10 cellular contexts compared by ENCODE assay signal in the genomic region with DNA sequence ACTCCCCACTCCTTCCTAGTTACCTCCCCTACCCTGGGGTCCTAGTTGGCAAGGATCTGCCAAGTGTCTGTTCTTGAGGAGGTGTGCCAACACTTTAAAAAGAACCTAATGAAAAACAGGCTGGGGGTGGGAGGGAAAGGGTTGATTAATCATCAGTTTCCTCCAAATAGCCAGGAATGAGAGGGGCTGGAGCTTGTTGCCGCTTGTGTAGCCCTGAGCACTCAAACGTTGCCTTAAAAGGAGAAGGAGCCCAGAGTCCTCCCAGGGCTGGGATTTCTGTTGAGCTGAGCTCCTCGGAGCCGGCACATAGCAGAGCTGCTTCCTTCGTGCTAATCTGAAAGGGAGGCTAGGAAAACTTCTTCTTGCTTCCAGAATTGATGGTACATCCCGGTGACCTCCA. TPM values are rescaled to one million over a fixed set of nuclear protein-coding genes. Genes with fewer than 3 reads are reported as not detected.
DNase-seq lines count a peak whose midpoint lies in the region; ATAC-seq, FAIRE-seq and TF ChIP-seq lines count a peak whose summit lies in the region.
"Had no signal": no experiment of that assay in that cellular context is flagged by ENCODE, and none has a peak within 500 bp of the region (broad histone marks: within the 10 kb centered on the region; RNA-seq: fewer than 3 reads in every experiment).

No MANE protein-coding gene starts in this region.

- no peaks in the 10 kb centered on the region for H3K36me3 ChIP-seq in keratinocyte (ENCODE audit: control insufficient read depth in 2 of 2, extremely low read depth in 1 of 2, insufficient read depth in 2 of 2, low read length in 2 of 2)

- H3K9me1 ChIP-seq in keratinocyte (ENCODE audit: control insufficient read depth, extremely low read depth, insufficient read depth, low read length), result no peaks in the 10 kb centered on the region

- H3K27ac ChIP-seq in keratinocyte (ENCODE audit: control insufficient read depth, insufficient read depth, low read length) (no peak overlapping the region), skin epidermis (peak overlapping the region in 20 of 21 experiments; percentile 3 to 88 (median 70))

- H2AFZ ChIP-seq in keratinocyte (ENCODE audit: control insufficient read depth, low read length), result no peak overlapping the region

- peaks cover 21% of the 10 kb centered on the region for H3K4me1 ChIP-seq in keratinocyte (ENCODE audit: control insufficient read depth, extremely low read depth, insufficient read depth, low read length)

- dilution Hi-C loops in keratinocyte (cut with MboI; ENCODE audit: extremely low pct_ligation_motif_present, low sequenced_read_pairs), result no loop called here

- peak; percentile 84 for FAIRE-seq in keratinocyte (lab: Jason Lieb, UNC)

- no peak for TF ChIP-seq CTCF in HFF-Myc (IDR thresholded peaks at IDR 0.05; ENCODE audit: low read depth, low read length, missing control alignments)
- no peak for TF ChIP-seq CTCF in keratinocyte (optimal IDR thresholded peaks at IDR 0.05 in 1 of 3, IDR thresholded peaks at IDR 0.05 in 1 of 3, conservative IDR thresholded peaks at IDR 0.05 in 1 of 3; ENCODE audit: extremely low read depth in 1 of 3, insufficient read depth in 2 of 3, low read length in 3 of 3)

- ATAC-seq in HG02678 (IDR thresholded peaks at IDR 0.05; ENCODE audit: unreplicated experiment) (no peak), HG03025 (IDR thresholded peaks at IDR 0.05; ENCODE audit: low FRiP score, unreplicated experiment) (no peak)

- DNase-seq in HFF-Myc (ENCODE audit: extremely low read depth, low read depth) (peak; percentile 70), dedifferentiated amniotic fluid mesenchymal stem cell (ENCODE audit: extremely low spot score) (peak; percentile 79), keratinocyte (ENCODE audit: low read depth, low spot score) (no peak), SIG-M5 treated with dmso at 0.1 percent for 504 hours (lab: John Stamatoyannopoulos, UW; ENCODE audit: unreplicated experiment) (no peak), GM19238 (ENCODE audit: insufficient read length, low spot score) (no peak)
- DNase-seq: activated naive CD4-positive, alpha-beta T cell treated with anti-CD3 and anti-CD28 coated beads, Interleukin-2, amount 10 ng/mL, durations not matched to agents 7 days and 5 days; DMS 273 treated with DMSO at 0.1 percent for 48 hours had no signal

- H3K27me3 ChIP-seq in keratinocyte (ENCODE audit: control insufficient read depth, extremely low read depth, insufficient read depth, low read length), result no peaks in the 10 kb centered on the region

- H3K4me3 ChIP-seq in HFF-Myc (replicated peaks; ENCODE audit: low read depth, low read length) (no peak overlapping the region), keratinocyte (ENCODE audit: control insufficient read depth in 2 of 3, extremely low read depth in 1 of 3, insufficient read depth in 2 of 3, low read depth in 1 of 3, low read length in 3 of 3) (no peak overlapping the region), skin epidermis (no peak overlapping the region)

- H3K4me2 ChIP-seq in keratinocyte (ENCODE audit: control insufficient read depth, extremely low read depth, insufficient read depth, low read depth, low read length), result peak overlapping the region; percentile 22

- H4K20me1 ChIP-seq in keratinocyte (ENCODE audit: control insufficient read depth, extremely low read depth, insufficient read depth, low read length), result no peaks in the 10 kb centered on the region

- H3K9me3 ChIP-seq in keratinocyte (ENCODE audit: control insufficient read depth, low read depth, low read length), result no peaks in the 10 kb centered on the region

- no peak overlapping the region for H3K9ac ChIP-seq in keratinocyte (ENCODE audit: control insufficient read depth, extremely low read depth, insufficient read depth, low read length)

- H3K79me2 ChIP-seq in keratinocyte (ENCODE audit: control insufficient read depth, insufficient read depth, low read length), result no peaks in the 10 kb centered on the region

RNA-seq across cellular contexts. Expression of a gene that starts 15.9 kb away (rescaled TPM):
- polyA plus RNA-seq in keratinocyte, result 2.2 to 5.8 TPM (median 4.0 TPM) in 3 replicates
- polyA plus RNA-seq in keratinocyte (2011; ENCODE audit: low read depth), result 0.46 TPM
- polyA plus RNA-seq in keratinocyte (2011; cell fraction: cytosol; rRNA removed), result 3.6 and 6.3 TPM in 2 replicates
- polyA plus RNA-seq in keratinocyte (2011; cell fraction: nucleus; rRNA removed), result 2.3 and 3.2 TPM in 2 replicates
- polyA plus RNA-seq in keratinocyte (2012; ENCODE audit: low replicate concordance), result 3.3 and 4.0 TPM in 2 replicates
- 1.9 to 7.4 TPM (median 6.7 TPM) in 3 replicates for polyA minus RNA-seq in keratinocyte
- 4.0 TPM for polyA minus RNA-seq in keratinocyte (2011; cell fraction: cytosol; rRNA and poly(A)+ RNA removed)
- polyA minus RNA-seq in keratinocyte (2011; cell fraction: nucleus; rRNA and poly(A)+ RNA removed), result 0.93 and 2.1 TPM in 2 replicates

RNA-seq across cellular contexts. Expression of a gene that starts 41.8 kb away (rescaled TPM):
- polyA plus RNA-seq in keratinocyte, result 0.01 TPM in 1 of 3 replicates, not detected in the others
- polyA plus RNA-seq in keratinocyte (2011; ENCODE audit: low read depth), result not detected
- 0.04 and 0.05 TPM in 2 replicates for polyA plus RNA-seq in keratinocyte (2011; cell fraction: cytosol; rRNA removed)
- 0.04 and 0.08 TPM in 2 replicates for polyA plus RNA-seq in keratinocyte (2011; cell fraction: nucleus; rRNA removed)
- 0.08 TPM in 1 of 2 replicates, not detected in the other for polyA plus RNA-seq in keratinocyte (2012; ENCODE audit: low replicate concordance)
- not detected in 3 replicates for polyA minus RNA-seq in keratinocyte
- polyA minus RNA-seq in keratinocyte (2011; cell fraction: cytosol; rRNA and poly(A)+ RNA removed), result not detected
- polyA minus RNA-seq in keratinocyte (2011; cell fraction: nucleus; rRNA and poly(A)+ RNA removed), result not detected in 2 replicates

RNA-seq across cellular contexts. Expression of a gene that starts 50.7 kb away (rescaled TPM):
- polyA plus RNA-seq in keratinocyte, result 72.5 to 116 TPM (median 102 TPM) in 3 replicates
- 29.4 TPM for polyA plus RNA-seq in keratinocyte (2011; ENCODE audit: low read depth)
- 66.3 and 111 TPM in 2 replicates for polyA plus RNA-seq in keratinocyte (2011; cell fraction: cytosol; rRNA removed)
- polyA plus RNA-seq in keratinocyte (2011; cell fraction: nucleus; rRNA removed), result 48.0 and 65.9 TPM in 2 replicates
- 58.3 and 79.9 TPM in 2 replicates for polyA plus RNA-seq in keratinocyte (2012; ENCODE audit: low replicate concordance)
- polyA minus RNA-seq in keratinocyte, result 25.1 to 36.6 TPM (median 34.0 TPM) in 3 replicates
- polyA minus RNA-seq in keratinocyte (2011; cell fraction: cytosol; rRNA and poly(A)+ RNA removed), result 28.6 TPM
- 17.3 and 31.0 TPM in 2 replicates for polyA minus RNA-seq in keratinocyte (2011; cell fraction: nucleus; rRNA and poly(A)+ RNA removed)

Comparison
In these comparisons a context has a peak if more than half of its experiments do, and no peak if none do; other contexts are left out.
1. DNase-seq: peak in HFF-Myc (single experiment) and dedifferentiated amniotic fluid mesenchymal stem cell (single experiment); none in keratinocyte (single experiment), SIG-M5 treated with dmso at 0.1 percent for 504 hours (single experiment) and GM19238 (single experiment).